Comparison of ENCODE assay signal across 20 cellular contexts in genomic region chr14:89866458-89866857, GRCh38.
"Had no signal": no experiment of that assay in that cellular context is flagged by ENCODE, and none has a peak within 500 bp of the region (broad histone marks: within the 10 kb centered on the region; RNA-seq: fewer than 3 reads in every experiment).

No MANE protein-coding gene starts in this region.

- H3K4me3 ChIP-seq: coronary artery, dorsolateral prefrontal cortex, hepatocyte, mucosa of descending colon, psoas muscle, right lobe of liver, spleen, tibial artery, upper lobe of left lung, uterus had no signal

- H3K36me3 ChIP-seq: neutrophil, right lobe of liver, upper lobe of left lung, uterus had no signal

- H2AFZ ChIP-seq: hepatocyte had no signal

- H3K4me2 ChIP-seq: hepatocyte had no signal

- H3K27me3 ChIP-seq: dorsolateral prefrontal cortex, hepatocyte, neutrophil, right lobe of liver, spleen, tibial artery, upper lobe of left lung, uterus had no signal

- H3K27ac ChIP-seq: coronary artery, dorsolateral prefrontal cortex, hepatocyte, neutrophil, psoas muscle, right lobe of liver, spleen, tibial artery, upper lobe of left lung, uterus had no signal

- H3K9me3 ChIP-seq: neutrophil, psoas muscle, tibial artery, uterus had no signal

- DNase-seq: dorsolateral prefrontal cortex; effector CD8-positive, alpha-beta T cell; foreskin melanocyte; kidney glomerular epithelial cell; mucosa of descending colon; naive thymus-derived CD8-positive, alpha-beta T cell; psoas muscle; retina; right lobe of liver; spleen; stimulated activated CD4-positive, alpha-beta T cell treated with anti-CD3 and anti-CD28 coated beads, Interleukin-15, amount 100 ng/mL, for 24 hours; stimulated activated CD4-positive, alpha-beta T cell treated with anti-CD3 and anti-CD28 coated beads, Interleukin-1b, Interleukin-23, amount 100 ng/mL, for 48 hours; stimulated activated CD4-positive, alpha-beta T cell treated with anti-CD3 and anti-CD28 coated beads, Interleukin-4, amount 100 ng/mL, for 24 hours; tibial artery; upper lobe of left lung; uterus had no signal

- H3K4me1 ChIP-seq: psoas muscle, spleen, tibial artery, upper lobe of left lung, uterus had no signal

- ATAC-seq: mucosa of descending colon; naive thymus-derived CD8-positive, alpha-beta T cell; psoas muscle; stimulated activated memory B cell treated with anti-CD40 and anti-IgM and Interleukin-4, amounts not matched to agents 10 μg/mL and 1 μg/mL and 100 μg/mL, for 72 hours had no signal
